25 cellular contexts compared by ENCODE assay signal in genomic region chr2:42329779-42330178, GRCh38. TPM values are rescaled to one million over a fixed set of nuclear protein-coding genes. Genes with fewer than 3 reads are reported as not detected.
DNase-seq lines count a peak whose midpoint lies in the region; ATAC-seq and TF ChIP-seq lines count a peak whose summit lies in the region.
"Had no signal": no experiment of that assay in that cellular context is flagged by ENCODE, and none has a peak within 500 bp of the region (broad histone marks: within the 10 kb centered on the region; RNA-seq: fewer than 3 reads in every experiment).

No MANE protein-coding gene starts in this region.

- H3K27ac Mint-ChIP-seq in activated naive CD4-positive, alpha-beta T cell treated with anti-CD3 and anti-CD28 coated beads, Interleukin-2, amount 50 U/mL, for 72 hours: peak overlapping the region; percentile 6 to 12
- peak overlapping the region; percentile 46 for H3K27ac Mint-ChIP-seq in activated T-helper 2 cell treated with anti-CD3 and anti-CD28 coated beads, Interferon-gamma antibody, Interleukin-2, Interleukin-4, amounts not matched to agents 10 μg/mL and 5 μg/mL and 100 μg/mL, durations not matched to agents 14 hours and 24 hours and 36 hours
- H3K27ac Mint-ChIP-seq in naive thymus-derived CD4-positive, alpha-beta T cell: peak overlapping the region in 5 of 9 donors; percentile 8 to 77 (median 32)

- no peak overlapping the region for H3K4me3 ChIP-seq in naive thymus-derived CD4-positive, alpha-beta T cell (ENCODE audit: low read length)
- no peak overlapping the region for H3K4me3 ChIP-seq in testis
- H3K4me3 ChIP-seq: gastrocnemius medialis, SJSA1 had no signal

- ATAC-seq in activated naive CD4-positive, alpha-beta T cell treated with anti-CD3 and anti-CD28 coated beads, Interleukin-2, amount 50 U/mL, for 72 hours: peak in 1 of 2 donors; percentile 15
- ATAC-seq in naive thymus-derived CD4-positive, alpha-beta T cell: no peak
- ATAC-seq in GM21390 (IDR thresholded peaks at IDR 0.05; ENCODE audit: unreplicated experiment) (no peak), GM21360 (IDR thresholded peaks at IDR 0.05; ENCODE audit: unreplicated experiment) (no peak)
- ATAC-seq: gastrocnemius medialis, sciatic nerve had no signal

- H3K27me3 ChIP-seq in naive thymus-derived CD4-positive, alpha-beta T cell (ENCODE audit: control insufficient read depth in 2 of 2, insufficient read depth in 2 of 2, low read length in 2 of 2): no peaks in the 10 kb centered on the region
- no peaks in the 10 kb centered on the region for H3K27me3 ChIP-seq in testis
- H3K27me3 ChIP-seq: gastrocnemius medialis, SJSA1 had no signal

- H3K36me3 Mint-ChIP-seq in activated naive CD4-positive, alpha-beta T cell treated with anti-CD3 and anti-CD28 coated beads, Interleukin-2, amount 50 U/mL, for 72 hours: peaks cover 0 to 28% of the 10 kb centered on the region in 2 donors
- H3K36me3 Mint-ChIP-seq in activated T-helper 2 cell treated with anti-CD3 and anti-CD28 coated beads, Interferon-gamma antibody, Interleukin-2, Interleukin-4, amounts not matched to agents 10 μg/mL and 5 μg/mL and 100 μg/mL, durations not matched to agents 14 hours and 24 hours and 36 hours (ENCODE audit: low read depth): peaks cover 73% of the 10 kb centered on the region
- peaks cover 14 to 48% (median 33%) of the 10 kb centered on the region in 5 donors for H3K36me3 Mint-ChIP-seq in naive thymus-derived CD4-positive, alpha-beta T cell

- H3K36me3 ChIP-seq in naive thymus-derived CD4-positive, alpha-beta T cell (ENCODE audit: control insufficient read depth in 2 of 3, insufficient read depth in 3 of 3, low read length in 3 of 3): peaks cover 13 to 80% (median 33%) of the 10 kb centered on the region in 3 experiments
- no peaks in the 10 kb centered on the region for H3K36me3 ChIP-seq in testis (ENCODE audit: low read depth, missing control alignments)

- peaks cover 9% of the 10 kb centered on the region for H3K4me1 Mint-ChIP-seq in activated T-helper 2 cell treated with anti-CD3 and anti-CD28 coated beads, Interferon-gamma antibody, Interleukin-2, Interleukin-4, amounts not matched to agents 10 μg/mL and 5 μg/mL and 100 μg/mL, durations not matched to agents 14 hours and 24 hours and 36 hours (ENCODE audit: low read depth)
- peaks cover 0 to 5% (median 0%) of the 10 kb centered on the region in 7 donors for H3K4me1 Mint-ChIP-seq in naive thymus-derived CD4-positive, alpha-beta T cell
- H3K4me1 Mint-ChIP-seq: neural crest cell had no signal

- DNase-seq in activated naive CD4-positive, alpha-beta T cell treated with anti-CD3 and anti-CD28 coated beads, Interleukin-2, amount 50 U/mL, for 72 hours (ENCODE audit: low spot score in 2 of 2): no peak
- no peak for DNase-seq in activated naive CD4-positive, alpha-beta T cell treated with Interleukin-2 at 50 U/mL for 16 hours
- DNase-seq in activated T-helper 2 cell treated with anti-CD3 and anti-CD28 coated beads, Interferon-gamma antibody, Interleukin-2, Interleukin-4, amounts not matched to agents 10 μg/mL and 5 μg/mL and 100 μg/mL, durations not matched to agents 14 hours and 24 hours and 36 hours (ENCODE audit: low spot score): no peak
- DNase-seq in naive thymus-derived CD4-positive, alpha-beta T cell: no peak
- DNase-seq in testis: no peak
- DNase-seq in activated effector memory CD4-positive, alpha-beta T cell treated with anti-CD3 and anti-CD28 coated beads, Interleukin-2, amount 50 U/mL, for 16 hours: no peak
- DNase-seq: activated CD4-positive, alpha-beta T cell treated with anti-CD3 and anti-CD28 coated beads for 4 hours; DMS153; gastrocnemius medialis; kidney glomerular epithelial cell; NCI-H1417 treated with DMSO at 0.1 percent for 48 hours; NCI-H2081 treated with DMSO at 0.1 percent for 48 hours; NCI-H2227 treated with DMSO at 0.1 percent for 48 hours; NCI-H526; OCI-M1; posterior cingulate gyrus; stimulated activated CD8-positive, alpha-beta memory T cell treated with anti-CD3 and anti-CD28 coated beads, Interleukin-4, amount 100 ng/mL, for 48 hours; T-helper 9 cell; trophoblast cell had no signal

- H3K4me1 ChIP-seq in naive thymus-derived CD4-positive, alpha-beta T cell (ENCODE audit: control insufficient read depth in 2 of 2, insufficient read depth in 2 of 2, low read length in 2 of 2): no peaks in the 10 kb centered on the region
- H3K4me1 ChIP-seq in testis: peaks cover 10% of the 10 kb centered on the region
- H3K4me1 ChIP-seq: gastrocnemius medialis, SJSA1 had no signal

- TF ChIP-seq POLR2A in testis (IDR thresholded peaks at IDR 0.05): no peak

- no peak overlapping the region for H3K4me3 Mint-ChIP-seq in activated T-helper 2 cell treated with anti-CD3 and anti-CD28 coated beads, Interferon-gamma antibody, Interleukin-2, Interleukin-4, amounts not matched to agents 10 μg/mL and 5 μg/mL and 100 μg/mL, durations not matched to agents 14 hours and 24 hours and 36 hours (ENCODE audit: low read depth)
- no peak overlapping the region for H3K4me3 Mint-ChIP-seq in naive thymus-derived CD4-positive, alpha-beta T cell
- H3K4me3 Mint-ChIP-seq: neural crest cell had no signal

- H3K9me3 ChIP-seq in naive thymus-derived CD4-positive, alpha-beta T cell (ENCODE audit: control insufficient read depth in 2 of 3, low read length in 3 of 3): no peaks in the 10 kb centered on the region
- H3K9me3 ChIP-seq in testis: no peaks in the 10 kb centered on the region
- H3K9me3 ChIP-seq: gastrocnemius medialis, SJSA1 had no signal

- no peak for TF ChIP-seq CTCF in testis (IDR thresholded peaks at IDR 0.05)

- no peak overlapping the region for H3K27ac ChIP-seq in naive thymus-derived CD4-positive, alpha-beta T cell (ENCODE audit: low read depth, low read length)
- H3K27ac ChIP-seq in testis: peak overlapping the region; percentile 59 to 82
- H3K27ac ChIP-seq: gastrocnemius medialis, RWPE1, SJSA1 had no signal

- intact Hi-C loops in activated T-helper 2 cell treated with anti-CD3 and anti-CD28 coated beads, Interferon-gamma antibody, Interleukin-2, Interleukin-4, amounts not matched to agents 10 μg/mL and 5 μg/mL and 100 μg/mL, durations not matched to agents 14 hours and 24 hours and 36 hours (cut with micrococcal nuclease): loop anchor here (5.0 kb wide), 1 partner anchor 42 kb away; no protein-coding TSS in a partner anchor
- intact Hi-C loops in naive thymus-derived CD4-positive, alpha-beta T cell (cut with micrococcal nuclease): loop anchor here (2.0 to 5.0 kb wide), 4 partner anchors 31 to 462 kb away; partner anchors contain the start of gene COX7A2L (in 1 of the 2)
- intact Hi-C loops in testis (cut with DNase I; ENCODE audit: low total_unique reads): no loop called here

- no peaks in the 10 kb centered on the region for H3K27me3 Mint-ChIP-seq in activated T-helper 2 cell treated with anti-CD3 and anti-CD28 coated beads, Interferon-gamma antibody, Interleukin-2, Interleukin-4, amounts not matched to agents 10 μg/mL and 5 μg/mL and 100 μg/mL, durations not matched to agents 14 hours and 24 hours and 36 hours (ENCODE audit: low read depth)
- no peaks in the 10 kb centered on the region for H3K27me3 Mint-ChIP-seq in naive thymus-derived CD4-positive, alpha-beta T cell

- POLR2A ChIA-PET in naive thymus-derived CD4-positive, alpha-beta T cell (lab: Charles Lee): interaction anchor here (1.3 kb wide), 1 partner anchor 225 kb away, joined by 3 read pairs; no protein-coding TSS in a partner anchor

- CTCF ChIA-PET in naive thymus-derived CD4-positive, alpha-beta T cell (lab: Charles Lee): interaction anchor here (0.8 to 1.8 kb wide), 3 partner anchors 234 to 460 kb away, joined by 3 to 15 read pairs (median 3); no protein-coding TSS in a partner anchor

- 55 to 69% methylated on average over 5 to 6 of the region's 6 CpGs for WGBS in testis, 2 donors

- no peaks in the 10 kb centered on the region for H3K9me3 Mint-ChIP-seq in activated naive CD4-positive, alpha-beta T cell treated with anti-CD3 and anti-CD28 coated beads, Interleukin-2, amount 50 U/mL, for 72 hours
- no peaks in the 10 kb centered on the region for H3K9me3 Mint-ChIP-seq in activated T-helper 2 cell treated with anti-CD3 and anti-CD28 coated beads, Interferon-gamma antibody, Interleukin-2, Interleukin-4, amounts not matched to agents 10 μg/mL and 5 μg/mL and 100 μg/mL, durations not matched to agents 14 hours and 24 hours and 36 hours
- H3K9me3 Mint-ChIP-seq in naive thymus-derived CD4-positive, alpha-beta T cell: no peaks in the 10 kb centered on the region
- H3K9me3 Mint-ChIP-seq: neural crest cell had no signal

RNA-seq across cellular contexts. Expression of gene COX7A2L, which starts 31.2 kb away (rescaled TPM):
- total RNA-seq in activated naive CD4-positive, alpha-beta T cell treated with anti-CD3 and anti-CD28 coated beads, Interleukin-2, amount 50 U/mL, for 72 hours: 100 to 1,000 TPM in 1 of 2 donors, 10 to 100 TPM in 1; 82.8 to 122 TPM
- 73.4 and 79.8 TPM in 2 replicates for total RNA-seq in activated T-helper 2 cell treated with anti-CD3 and anti-CD28 coated beads, Interferon-gamma antibody, Interleukin-2, Interleukin-4, amounts not matched to agents 10 μg/mL and 5 μg/mL and 100 μg/mL, durations not matched to agents 14 hours and 24 hours and 36 hours
- total RNA-seq in naive thymus-derived CD4-positive, alpha-beta T cell: 10 to 100 TPM; 57.3 to 87.7 (median 81.5) TPM
- 100 to 1,000 TPM; 137 to 204 TPM for polyA plus RNA-seq in naive thymus-derived CD4-positive, alpha-beta T cell
- total RNA-seq in testis: 100 to 1,000 TPM; 134 to 142 TPM
- 143 TPM for polyA plus RNA-seq in testis (ENCODE audit: insufficient read depth, low read depth, low replicate concordance)
